ENCODE assay signal across 12 cellular contexts in the genomic region with DNA sequence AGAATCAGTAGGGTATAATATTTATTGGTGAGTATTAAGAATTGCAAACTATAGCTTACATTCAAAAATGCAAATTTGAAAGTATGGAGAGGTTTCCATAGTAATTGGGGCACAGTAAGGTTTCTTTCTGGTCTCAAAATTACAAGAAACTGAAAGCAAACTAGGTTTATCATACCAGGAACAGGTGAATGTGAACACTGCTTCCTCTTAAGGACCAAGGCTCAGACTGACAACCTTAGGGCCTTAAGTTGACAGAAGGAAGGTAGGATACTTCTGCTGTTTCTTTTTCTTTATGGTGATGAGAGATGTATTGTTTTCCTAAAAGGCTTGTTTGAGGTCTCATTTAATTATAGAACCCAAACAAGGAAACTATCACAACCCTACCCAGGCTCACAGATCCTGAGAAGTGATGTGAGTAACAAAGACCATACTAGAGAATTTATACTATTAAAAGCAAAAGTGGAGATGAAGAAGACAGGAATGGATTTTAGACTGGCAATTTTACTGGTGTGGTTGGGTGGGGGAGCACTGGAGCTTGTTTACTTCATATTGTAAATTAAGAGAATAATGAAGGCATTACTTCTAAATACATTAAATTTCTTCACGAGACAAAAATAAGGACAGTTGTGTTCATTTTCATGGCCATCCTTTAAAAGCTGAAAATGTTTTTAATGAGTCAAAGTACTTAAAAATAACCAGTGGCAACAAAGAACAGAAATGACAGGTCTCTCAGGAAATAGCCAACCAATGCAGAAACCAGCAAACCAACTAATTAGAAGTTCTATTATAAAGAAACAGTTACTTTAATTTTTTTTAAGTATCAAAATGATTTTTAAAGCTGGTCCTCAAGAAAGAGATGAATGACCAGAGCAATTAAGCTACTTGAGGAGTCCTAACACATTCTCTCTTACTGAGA. TPM values are rescaled to one million over a fixed set of nuclear protein-coding genes. Genes with fewer than 3 reads are reported as not detected.
DNase-seq lines count a peak whose midpoint lies in the region; ATAC-seq and TF ChIP-seq lines count a peak whose summit lies in the region.
"Had no signal": no experiment of that assay in that cellular context is flagged by ENCODE, and none has a peak within 500 bp of the region (broad histone marks: within the 10 kb centered on the region; RNA-seq: fewer than 3 reads in every experiment).

No MANE protein-coding gene starts in this region.

- H3K36me3 Mint-ChIP-seq in activated T-cell treated with anti-CD3 and anti-CD28 coated beads, Interleukin-2, amount 50 U/mL, for 24 hours (ENCODE audit: low read depth): peaks cover 80% of the 10 kb centered on the region
- H3K36me3 Mint-ChIP-seq in activated naive CD8-positive, alpha-beta T cell: peaks cover 2% of the 10 kb centered on the region
- peaks cover 30% of the 10 kb centered on the region for H3K36me3 Mint-ChIP-seq in endodermal cell (ENCODE audit: low read depth)

- ATAC-seq in HG02852 (IDR thresholded peaks at IDR 0.05; ENCODE audit: unreplicated experiment): peak; percentile 42
- ATAC-seq in stimulated activated naive CD8-positive, alpha-beta T cell treated with anti-CD3 and anti-CD28 coated beads, Interleukin-15, amount 100 ng/mL, for 72 hours: peak; percentile 93

- no peaks in the 10 kb centered on the region for H3K27me3 ChIP-seq in smooth muscle cell (ENCODE audit: low read depth)
- no peaks in the 10 kb centered on the region for H3K27me3 ChIP-seq in endodermal cell (ENCODE audit: control insufficient read depth, insufficient read depth, low read length, poor library complexity, severe bottlenecking)

- H2AFZ ChIP-seq in smooth muscle cell (ENCODE audit: low read depth): no peak overlapping the region

- 97% methylated on average over 1 of the region's 1 CpG for WGBS in smooth muscle cell (ENCODE audit: low lambda C conversion rate)
- WGBS in endodermal cell (ENCODE audit: insufficient coverage in 1 of 2, insufficient read length in 1 of 2), 2 experiments: 100% methylated on average over 1 of the region's 1 CpG; no CpG with 5 or more reads in 1 of the 2 experiments

- H3K4me3 ChIP-seq in smooth muscle cell: no peak overlapping the region
- H3K4me3 ChIP-seq in endodermal cell (ENCODE audit: low read length): no peak overlapping the region

- H3K79me2 ChIP-seq in smooth muscle cell (ENCODE audit: low read depth): peaks cover 97% of the 10 kb centered on the region

- H3K9me3 ChIP-seq in smooth muscle cell (replicated peaks; ENCODE audit: low read depth) (no peaks in the 10 kb centered on the region), endodermal cell (ENCODE audit: control insufficient read depth, low read length) (no peaks in the 10 kb centered on the region)

- no peak for TF ChIP-seq CTCF in smooth muscle cell (IDR thresholded peaks at IDR 0.05; ENCODE audit: borderline replicate concordance, insufficient read depth, poor library complexity, severe bottlenecking)
- TF ChIP-seq CTCF in endodermal cell (conservative IDR thresholded peaks at IDR 0.05): no peak

- H3K27me3 Mint-ChIP-seq in activated T-cell treated with anti-CD3 and anti-CD28 coated beads, Interleukin-2, amount 50 U/mL, for 24 hours: no peaks in the 10 kb centered on the region
- no peaks in the 10 kb centered on the region for H3K27me3 Mint-ChIP-seq in activated naive CD8-positive, alpha-beta T cell
- no peaks in the 10 kb centered on the region for H3K27me3 Mint-ChIP-seq in stimulated activated naive CD8-positive, alpha-beta T cell treated with anti-CD3 and anti-CD28 coated beads, Interleukin-15, amount 100 ng/mL, for 72 hours
- no peaks in the 10 kb centered on the region for H3K27me3 Mint-ChIP-seq in endodermal cell (ENCODE audit: insufficient read depth)

- no peaks in the 10 kb centered on the region for H3F3A ChIP-seq in smooth muscle cell (ENCODE audit: low read depth)

- DNase-seq in activated T-cell treated with anti-CD3 and anti-CD28 coated beads, Interleukin-2, amount 50 U/mL, for 24 hours: no peak
- DNase-seq in activated T-cell treated with anti-CD3 and anti-CD28 coated beads for 4 hours (no peak), smooth muscle cell (lab: John Stamatoyannopoulos, UW; ENCODE audit: unreplicated experiment) (no peak), NCI-H82 treated with DMSO at 0.1 percent for 48 hours (lab: John Stamatoyannopoulos, UW; ENCODE audit: unreplicated experiment) (no peak), endodermal cell (no peak)
- no peak for DNase-seq in stimulated activated naive CD8-positive, alpha-beta T cell treated with anti-CD3 and anti-CD28 coated beads, Interleukin-15, amount 100 ng/mL, for 72 hours
- DNase-seq: activated effector memory CD4-positive, alpha-beta T cell treated with anti-CD3 and anti-CD28 coated beads, Interleukin-2, amount 50 U/mL, for 16 hours; KBM-7; stimulated activated CD8-positive, alpha-beta memory T cell treated with anti-CD3 and anti-CD28 coated beads, Interleukin-4, amount 100 ng/mL, for 48 hours had no signal

- peaks cover 97% of the 10 kb centered on the region for H4K20me1 ChIP-seq in smooth muscle cell (ENCODE audit: low read depth)

- no peaks in the 10 kb centered on the region for H3K4me1 ChIP-seq in smooth muscle cell (ENCODE audit: low read depth)
- H3K4me1 ChIP-seq in endodermal cell (ENCODE audit: control insufficient read depth, insufficient read depth, low read length): no peaks in the 10 kb centered on the region

- H3K4me1 Mint-ChIP-seq in activated T-cell treated with anti-CD3 and anti-CD28 coated beads, Interleukin-2, amount 50 U/mL, for 24 hours (ENCODE audit: low read depth): peaks cover 75% of the 10 kb centered on the region
- peaks cover 67% of the 10 kb centered on the region for H3K4me1 Mint-ChIP-seq in activated naive CD8-positive, alpha-beta T cell (ENCODE audit: low read depth)
- H3K4me1 Mint-ChIP-seq in stimulated activated naive CD8-positive, alpha-beta T cell treated with anti-CD3 and anti-CD28 coated beads, Interleukin-15, amount 100 ng/mL, for 72 hours: peaks cover 86% of the 10 kb centered on the region
- H3K4me1 Mint-ChIP-seq in endodermal cell: no peaks in the 10 kb centered on the region

- H3K4me2 ChIP-seq in smooth muscle cell: no peak overlapping the region

- H3K9ac ChIP-seq in smooth muscle cell (ENCODE audit: low read depth) (no peak overlapping the region), endodermal cell (ENCODE audit: extremely low read depth, low read length, poor library complexity, severe bottlenecking) (no peak overlapping the region)

- peaks cover 4% of the 10 kb centered on the region for H3K36me3 ChIP-seq in smooth muscle cell (ENCODE audit: low read depth)
- peaks cover 29% of the 10 kb centered on the region for H3K36me3 ChIP-seq in endodermal cell (ENCODE audit: control insufficient read depth, insufficient read depth, low read length)

- H3K4me3 Mint-ChIP-seq in activated T-cell treated with anti-CD3 and anti-CD28 coated beads, Interleukin-2, amount 50 U/mL, for 24 hours: peak overlapping the region; percentile 55
- peak overlapping the region; percentile 68 for H3K4me3 Mint-ChIP-seq in activated naive CD8-positive, alpha-beta T cell
- H3K4me3 Mint-ChIP-seq in stimulated activated naive CD8-positive, alpha-beta T cell treated with anti-CD3 and anti-CD28 coated beads, Interleukin-15, amount 100 ng/mL, for 72 hours: peak overlapping the region; percentile 74 to 79
- H3K4me3 Mint-ChIP-seq in endodermal cell: no peak overlapping the region
- H3K4me3 Mint-ChIP-seq: nephron had no signal

- H3K9me3 Mint-ChIP-seq in activated T-cell treated with anti-CD3 and anti-CD28 coated beads, Interleukin-2, amount 50 U/mL, for 24 hours: no peaks in the 10 kb centered on the region
- H3K9me3 Mint-ChIP-seq in activated naive CD8-positive, alpha-beta T cell (ENCODE audit: low read depth): no peaks in the 10 kb centered on the region
- no peaks in the 10 kb centered on the region for H3K9me3 Mint-ChIP-seq in stimulated activated naive CD8-positive, alpha-beta T cell treated with anti-CD3 and anti-CD28 coated beads, Interleukin-15, amount 100 ng/mL, for 72 hours
- no peaks in the 10 kb centered on the region for H3K9me3 Mint-ChIP-seq in endodermal cell
- H3K9me3 Mint-ChIP-seq: nephron had no signal

- H3K27ac ChIP-seq in smooth muscle cell (ENCODE audit: low read depth) (no peak overlapping the region), endodermal cell (ENCODE audit: low read depth, low read length) (no peak overlapping the region)

- peak overlapping the region; percentile 92 for H3K27ac Mint-ChIP-seq in activated T-cell treated with anti-CD3 and anti-CD28 coated beads, Interleukin-2, amount 50 U/mL, for 24 hours
- H3K27ac Mint-ChIP-seq in activated naive CD8-positive, alpha-beta T cell: peak overlapping the region; percentile 52
- H3K27ac Mint-ChIP-seq in stimulated activated naive CD8-positive, alpha-beta T cell treated with anti-CD3 and anti-CD28 coated beads, Interleukin-15, amount 100 ng/mL, for 72 hours: peak overlapping the region; percentile 85 to 95
- no peak overlapping the region for H3K27ac Mint-ChIP-seq in endodermal cell

RNA-seq across cellular contexts. Expression of gene STAU1, which starts 21.3 kb away (rescaled TPM):
- total RNA-seq in smooth muscle cell (42.2 and 44.7 TPM in 2 replicates), endodermal cell (10 to 100 TPM; 90.2 to 95.5 TPM)
- polyA plus RNA-seq in smooth muscle cell: 45.1 and 48.2 TPM in 2 replicates
- 85.0 TPM for polyA plus RNA-seq in endodermal cell (2013, experiment 1 of 2)
- 80.5 TPM for polyA plus RNA-seq in endodermal cell (2013, experiment 2 of 2)

RNA-seq across cellular contexts. Expression of gene DDX27, which starts 52.4 kb away (rescaled TPM):
- total RNA-seq in smooth muscle cell (19.6 and 20.7 TPM in 2 replicates), endodermal cell (10 to 100 TPM; 40.4 to 45.2 TPM)
- polyA plus RNA-seq in smooth muscle cell: 28.3 and 39.3 TPM in 2 replicates
- polyA plus RNA-seq in endodermal cell (2013, experiment 1 of 2): 36.8 TPM
- 31.5 TPM for polyA plus RNA-seq in endodermal cell (2013, experiment 2 of 2)
